In the genomic region with DNA sequence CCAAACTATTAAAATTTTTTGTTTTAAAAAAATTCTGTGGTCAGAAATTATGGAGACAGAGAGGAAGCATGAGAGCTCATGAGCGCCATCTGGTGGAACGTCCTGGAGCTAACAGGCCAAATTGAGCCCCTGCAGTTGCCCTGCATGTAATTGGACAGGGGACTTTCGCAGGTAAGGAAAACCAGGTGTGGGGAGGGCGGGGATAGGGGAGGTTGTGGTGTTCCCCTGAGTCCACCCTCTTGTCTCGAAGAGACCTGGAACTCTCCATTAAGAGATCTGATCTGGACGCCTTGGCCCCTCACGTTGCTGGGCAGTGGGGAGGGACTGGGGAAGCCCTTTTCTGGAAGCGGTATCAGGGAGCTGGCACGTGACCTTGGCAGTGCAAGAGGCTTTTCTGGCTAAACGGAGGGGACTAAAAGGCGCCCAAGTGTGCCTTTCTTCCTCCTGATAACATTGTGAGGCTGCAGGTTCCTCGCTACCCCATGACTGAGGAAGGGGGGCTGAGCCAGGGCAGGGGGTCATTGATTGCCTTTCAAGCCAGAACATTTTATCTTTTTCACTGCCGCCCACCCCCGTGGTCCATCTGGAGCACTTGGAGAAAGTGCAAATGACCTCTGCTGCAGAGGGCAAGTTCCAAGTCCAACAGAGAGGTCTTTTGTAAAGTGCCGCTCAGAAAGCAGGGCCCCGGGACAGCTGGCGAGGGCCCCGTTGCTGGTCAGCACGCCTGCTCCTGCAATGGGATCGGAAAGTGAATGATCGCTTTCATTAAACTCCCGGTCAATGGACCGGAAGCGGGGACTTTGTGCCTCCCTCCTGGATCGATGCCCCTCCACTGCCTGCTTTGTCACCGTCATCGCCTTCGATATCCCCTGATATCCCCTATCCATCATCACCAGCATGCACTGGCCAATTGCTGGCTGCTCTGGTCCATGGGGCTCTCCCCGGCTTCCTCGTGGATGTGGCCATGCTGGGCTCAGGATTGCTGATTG, we compare ENCODE assay signal across 8 cellular contexts. TPM values are rescaled to one million over a fixed set of nuclear protein-coding genes. Genes with fewer than 3 reads are reported as not detected.
DNase-seq lines count a peak whose midpoint lies in the region; ATAC-seq and TF ChIP-seq lines count a peak whose summit lies in the region.

No MANE protein-coding gene starts in this region.

- TF ChIP-seq CTCF in C4-2B (conservative IDR thresholded peaks at IDR 0.05) (peak; percentile 91), HFF-Myc (IDR thresholded peaks at IDR 0.05; ENCODE audit: low read depth, low read length, missing control alignments) (peak; percentile 82), PC-3 (conservative IDR thresholded peaks at IDR 0.05; ENCODE audit: low read depth, low read length) (peak; percentile 70), vagina (IDR thresholded peaks at IDR 0.05) (peak; percentile 5 to 55 (median 43))

- intact Hi-C loops in PC-3 (cut with micrococcal nuclease) = loop anchor here (1.0 kb wide), 1 partner anchor 487 kb away; no protein-coding TSS in a partner anchor
- intact Hi-C loops in vagina (cut with DNase I) = loop anchor here (10.0 kb wide), 1 partner anchor 481 kb away; no protein-coding TSS in a partner anchor

- H3K36me3 ChIP-seq in PC-3 (ENCODE audit: low read depth, low read length) (no peaks in the 10 kb centered on the region), vagina (no peaks in the 10 kb centered on the region)

- no peaks in the 10 kb centered on the region for H3F3A ChIP-seq in PC-3 (ENCODE audit: low read length, unreplicated experiment)

- POLR2A ChIA-PET in PC-3 (lab: Charles Lee; ENCODE audit: unreplicated experiment) = interaction anchor here (0.7 kb wide), 1 partner anchor 8 kb away, joined by 6 read pairs; no protein-coding TSS in a partner anchor

- BruUV-seq in PC-3 (replicated peaks; lab: Mats Ljungman, UMichigan) = no TSS peak

- H3K9me3 ChIP-seq in PC-3 (ENCODE audit: low read length) (no peaks in the 10 kb centered on the region), vagina (no peaks in the 10 kb centered on the region)

- TF ChIP-seq POLR2A in vagina (IDR thresholded peaks at IDR 0.05) = no peak

- no peak overlapping the region for H2AFZ ChIP-seq in PC-3 (ENCODE audit: low read length)

- no peaks in the 10 kb centered on the region for H3K9me2 ChIP-seq in PC-3 (replicated peaks; ENCODE audit: low read length)

- CTCF ChIA-PET in PC-3 (lab: Charles Lee) = interaction anchor here (0.6 to 1.2 kb wide), 5 partner anchors 86 to 802 kb away, joined by 3 to 12 read pairs (median 5); no protein-coding TSS in a partner anchor

- H3K4me1 ChIP-seq in PC-3 (ENCODE audit: insufficient read depth, low read length) (no peaks in the 10 kb centered on the region), vagina (peaks cover 7% of the 10 kb centered on the region)

- ATAC-seq in PC-3 (peak; percentile 31; the same call in 1 of the 2 replicates), GM19463 (IDR thresholded peaks at IDR 0.05; ENCODE audit: unreplicated experiment) (no peak)

- DNase-seq in HFF-Myc (ENCODE audit: extremely low read depth, low read depth) (peak; percentile 16), PC-3 (peak; percentile 66), germinal center (ENCODE audit: low spot score) (peak; percentile 67), occipital lobe (lab: John Stamatoyannopoulos, UW) (peak; percentile 17), vagina (ENCODE audit: extremely low spot score in 2 of 2) (no peak)
- DNase-seq in activated gamma-delta T cell treated with anti-CD3 and anti-CD28 coated beads, Interleukin-2, amount 50 U/mL, for 16 hours (ENCODE audit: low read depth) = peak; percentile 6

- H4K20me1 ChIP-seq in PC-3 (ENCODE audit: low read length) = no peaks in the 10 kb centered on the region

- H3K27ac ChIP-seq in C4-2B (no peak overlapping the region), PC-3 (ENCODE audit: low read length) (no peak overlapping the region), vagina (no peak overlapping the region)

- no peak overlapping the region for H3K4me2 ChIP-seq in PC-3 (ENCODE audit: low read length)

- no peak overlapping the region for H3K9ac ChIP-seq in PC-3 (ENCODE audit: low read length)

- H3K79me2 ChIP-seq in PC-3 (ENCODE audit: low read length) = no peaks in the 10 kb centered on the region

- no peak overlapping the region for H3K4me3 ChIP-seq in HFF-Myc (replicated peaks; ENCODE audit: low read depth, low read length)
- no peak overlapping the region for H3K4me3 ChIP-seq in PC-3 (ENCODE audit: low read length)
- no peak overlapping the region for H3K4me3 ChIP-seq in vagina

- no peaks in the 10 kb centered on the region for H3K27me3 ChIP-seq in PC-3 (ENCODE audit: low read length)
- H3K27me3 ChIP-seq in vagina = no peaks in the 10 kb centered on the region

RNA-seq across cellular contexts. Expression of a gene that starts 18.4 kb away (rescaled TPM):
- total RNA-seq in PC-3 (2014; rRNA removed) (not detected in 2 replicates), occipital lobe (not detected), vagina (not detected)

RNA-seq across cellular contexts. Expression of a gene that starts 23.2 kb away (rescaled TPM):
- total RNA-seq in PC-3 (2014; rRNA removed) (not detected in 2 replicates), occipital lobe (0.78 TPM), vagina (2.9 TPM)

RNA-seq across cellular contexts. Expression of a gene that starts 33.6 kb away (rescaled TPM):
- total RNA-seq in PC-3 (2014; rRNA removed) (not detected in 2 replicates), occipital lobe (not detected), vagina (not detected)

RNA-seq across cellular contexts. Expression of a gene that starts 58.8 kb away (rescaled TPM):
- total RNA-seq in PC-3 (2014; rRNA removed) (not detected in 2 replicates), occipital lobe (not detected), vagina (not detected)

Comparison
In these comparisons a context has a peak if more than half of its experiments do, and no peak if none do; other contexts are left out.
1. DNase-seq: peak in HFF-Myc (single experiment), PC-3 (single experiment), activated gamma-delta T cell treated with anti-CD3 and anti-CD28 coated beads, Interleukin-2, amount 50 U/mL, for 16 hours (single experiment), germinal center (single experiment) and occipital lobe (single experiment); none in vagina (0 of 2).
2. Peak in every context shown above with its lines, with median percentiles within 50 percentile points of each other: CTCF ChIP-seq.